In the genomic region with DNA sequence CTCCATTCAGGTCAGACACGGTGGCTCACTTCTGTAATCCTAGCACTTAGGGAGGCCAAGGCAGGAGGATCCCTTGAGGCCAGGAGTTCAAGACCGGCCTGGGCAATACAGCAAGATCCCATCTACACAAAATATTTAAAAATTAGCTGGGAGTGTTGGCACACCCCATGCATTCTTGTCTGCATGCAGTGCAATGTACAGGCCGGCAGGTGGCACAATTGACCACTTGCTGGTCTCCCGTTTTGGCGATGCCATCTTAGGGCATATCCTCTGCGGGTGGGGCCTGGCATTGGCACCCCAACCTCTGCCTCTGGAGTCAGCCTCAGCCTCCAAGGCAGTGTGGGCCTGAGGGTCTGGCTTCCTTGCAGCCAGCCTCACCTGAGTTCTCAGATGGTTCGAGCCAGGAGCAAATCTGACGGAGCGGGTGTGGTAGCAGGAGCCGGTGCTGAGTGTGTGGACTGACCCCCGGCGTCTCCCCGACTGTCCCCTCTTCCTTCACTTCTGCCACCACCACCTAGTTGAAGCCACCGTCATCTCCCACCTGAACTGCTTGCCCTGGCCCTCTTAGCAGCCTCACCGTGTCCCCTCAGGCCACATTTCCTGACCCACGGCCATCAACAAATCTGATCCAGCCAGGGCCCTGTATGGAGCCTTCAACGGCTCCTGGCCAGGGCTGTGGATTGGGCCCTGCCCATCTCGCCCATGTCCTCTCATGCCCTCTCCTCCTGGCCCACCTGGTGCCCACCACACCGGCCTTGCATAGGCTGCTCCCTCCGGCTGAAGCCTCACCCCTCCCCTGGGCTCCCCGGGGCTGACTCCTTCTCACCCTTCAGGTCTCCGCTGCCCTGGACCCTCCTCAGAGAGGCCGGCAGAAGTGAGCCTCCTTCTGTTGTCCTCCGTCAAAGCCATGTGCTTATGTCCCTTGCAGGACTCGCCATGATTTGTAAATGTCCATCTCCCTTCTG, we compare ENCODE assay signal across 8 cellular contexts. TPM values are rescaled to one million over a fixed set of nuclear protein-coding genes. Genes with fewer than 3 reads are reported as not detected.
A peak's percentile ranks its signal among the peaks of the same experiment; 100 is the strongest.
DNase-seq lines count a peak whose midpoint lies in the region; ATAC-seq and TF ChIP-seq lines count a peak whose summit lies in the region.

No MANE protein-coding gene starts in this region.

- peak; percentile 63 for DNase-seq in SIG-M5 treated with dmso at 0.1 percent for 504 hours (lab: John Stamatoyannopoulos, UW; ENCODE audit: unreplicated experiment)
- no peak for DNase-seq in SIG-M5 (lab: John Stamatoyannopoulos, UW)
- DNase-seq in NCI-H2196 treated with DMSO at 0.1 percent for 48 hours (lab: John Stamatoyannopoulos, UW; ENCODE audit: unreplicated experiment) = peak; percentile 42
- peak; percentile 89 for DNase-seq in activated CD4-positive, alpha-beta T cell treated with anti-CD3 and anti-CD28 coated beads, Interleukin-2, amount 10 ng/mL, durations not matched to agents 24 days and 14 days
- DNase-seq in coronary artery (ENCODE audit: low spot score) = no peak
- peak; percentile 36 for DNase-seq in mesenchymal stem cell
- peak; percentile 37 to 42 for DNase-seq in stimulated activated CD8-positive, alpha-beta memory T cell treated with anti-CD3 and anti-CD28 coated beads, Interleukin-2, amount 100 ng/mL, for 48 hours (ENCODE audit: low read depth in 2 of 2)

- no peak overlapping the region for H4K8ac ChIP-seq in mesenchymal stem cell (ENCODE audit: low read length)

- no peak overlapping the region for H2BK15ac ChIP-seq in mesenchymal stem cell (ENCODE audit: low read depth, poor library complexity, severe bottlenecking)

- H2BK5ac ChIP-seq in mesenchymal stem cell (ENCODE audit: low read depth, low read length, poor library complexity, severe bottlenecking) = no peak overlapping the region

- H3K4me1 ChIP-seq in mesenchymal stem cell (ENCODE audit: control insufficient read depth, insufficient read depth, low read depth, low read length) = peaks cover 2% of the 10 kb centered on the region

- no peak for ATAC-seq in GM21515 (IDR thresholded peaks at IDR 0.05; ENCODE audit: unreplicated experiment)

- H3K4me3 Mint-ChIP-seq in activated CD4-positive, alpha-beta T cell treated with anti-CD3 and anti-CD28 coated beads, Interleukin-2, amount 10 ng/mL, durations not matched to agents 24 days and 14 days = no peak overlapping the region

- H3K4ac ChIP-seq in mesenchymal stem cell (ENCODE audit: low read depth in 1 of 2, low read length in 2 of 2) = no peak overlapping the region

- H3K27ac Mint-ChIP-seq in activated CD4-positive, alpha-beta T cell treated with anti-CD3 and anti-CD28 coated beads, Interleukin-2, amount 10 ng/mL, durations not matched to agents 24 days and 14 days = no peak overlapping the region

- H3K9ac ChIP-seq in mesenchymal stem cell (ENCODE audit: low read length) = no peak overlapping the region

- H3K27ac ChIP-seq in coronary artery = no peak overlapping the region
- no peak overlapping the region for H3K27ac ChIP-seq in mesenchymal stem cell (ENCODE audit: low read length, poor library complexity, severe bottlenecking)

- H3K27me3 ChIP-seq in mesenchymal stem cell (ENCODE audit: control insufficient read depth in 1 of 2, insufficient read depth in 1 of 2, low read length in 2 of 2) = peaks cover 14 to 24% of the 10 kb centered on the region in 2 experiments

- H3K4me1 Mint-ChIP-seq in activated CD4-positive, alpha-beta T cell treated with anti-CD3 and anti-CD28 coated beads, Interleukin-2, amount 10 ng/mL, durations not matched to agents 24 days and 14 days = peaks cover 6% of the 10 kb centered on the region

- no peak overlapping the region for H3K18ac ChIP-seq in mesenchymal stem cell (ENCODE audit: low read depth in 1 of 2, low read length in 2 of 2)

- H2AFZ ChIP-seq in mesenchymal stem cell (ENCODE audit: low read depth, low read length) = no peak overlapping the region

- H3K9me3 Mint-ChIP-seq in activated CD4-positive, alpha-beta T cell treated with anti-CD3 and anti-CD28 coated beads, Interleukin-2, amount 10 ng/mL, durations not matched to agents 24 days and 14 days = no peaks in the 10 kb centered on the region

- no peak overlapping the region for H2BK120ac ChIP-seq in mesenchymal stem cell (ENCODE audit: low read depth, low read length)

- H3K36me3 ChIP-seq in mesenchymal stem cell (ENCODE audit: control insufficient read depth in 1 of 2, insufficient read depth in 2 of 2, low read depth in 1 of 2, low read length in 2 of 2) = no peaks in the 10 kb centered on the region

- no peak overlapping the region for H2AK5ac ChIP-seq in mesenchymal stem cell (ENCODE audit: low read length, severe bottlenecking)

- 67% methylated on average over 25 of the region's 25 CpGs for WGBS in mesenchymal stem cell

- H3K27me3 Mint-ChIP-seq in activated CD4-positive, alpha-beta T cell treated with anti-CD3 and anti-CD28 coated beads, Interleukin-2, amount 10 ng/mL, durations not matched to agents 24 days and 14 days = no peaks in the 10 kb centered on the region

- H3K23ac ChIP-seq in mesenchymal stem cell (ENCODE audit: low read length in 2 of 2) = no peak overlapping the region

- H3K36me3 Mint-ChIP-seq in activated CD4-positive, alpha-beta T cell treated with anti-CD3 and anti-CD28 coated beads, Interleukin-2, amount 10 ng/mL, durations not matched to agents 24 days and 14 days (ENCODE audit: low read depth) = no peaks in the 10 kb centered on the region

- no peaks in the 10 kb centered on the region for H3K9me3 ChIP-seq in mesenchymal stem cell (ENCODE audit: control insufficient read depth, low read length)

- no peak overlapping the region for H3K14ac ChIP-seq in mesenchymal stem cell (ENCODE audit: low read length in 2 of 2)

- H2BK12ac ChIP-seq in mesenchymal stem cell (ENCODE audit: low read length in 2 of 2) = no peak overlapping the region

- no peak overlapping the region for H3K4me3 ChIP-seq in coronary artery
- no peak overlapping the region for H3K4me3 ChIP-seq in mesenchymal stem cell (ENCODE audit: insufficient read depth in 1 of 2, low read depth in 1 of 2, low read length in 2 of 2)

- H3K4me2 ChIP-seq in mesenchymal stem cell (ENCODE audit: low read length, poor library complexity, severe bottlenecking) = no peak overlapping the region

- no peaks in the 10 kb centered on the region for H3K79me1 ChIP-seq in mesenchymal stem cell (replicated peaks; ENCODE audit: low read length, poor library complexity, severe bottlenecking)

- intact Hi-C loops in activated CD4-positive, alpha-beta T cell treated with anti-CD3 and anti-CD28 coated beads, Interleukin-2, amount 10 ng/mL, durations not matched to agents 24 days and 14 days (cut with micrococcal nuclease) = loop anchor here (1.0 to 2.0 kb wide), 4 partner anchors 45 to 390 kb away; no protein-coding TSS in a partner anchor

- peak; percentile 67 for TF ChIP-seq CTCF in coronary artery (IDR thresholded peaks at IDR 0.05)

- H4K91ac ChIP-seq in mesenchymal stem cell (ENCODE audit: low read length) = peak overlapping the region; percentile 22

RNA-seq across cellular contexts. Expression of a gene that starts 44.0 kb away (rescaled TPM):
- total RNA-seq in activated CD4-positive, alpha-beta T cell treated with anti-CD3 and anti-CD28 coated beads, Interleukin-2, amount 10 ng/mL, durations not matched to agents 24 days and 14 days = 0.33 and 0.54 TPM in 2 replicates
- not detected for polyA plus RNA-seq in mesenchymal stem cell (2013, experiment 1 of 2)
- 0.04 TPM for polyA plus RNA-seq in mesenchymal stem cell (2013, experiment 2 of 2)

Comparison
In these comparisons a context has a peak if more than half of its experiments do, and no peak if none do; other contexts are left out.
1. DNase-seq: peak in SIG-M5 treated with dmso at 0.1 percent for 504 hours (single experiment), NCI-H2196 treated with DMSO at 0.1 percent for 48 hours (single experiment), activated CD4-positive, alpha-beta T cell treated with anti-CD3 and anti-CD28 coated beads, Interleukin-2, amount 10 ng/mL, durations not matched to agents 24 days and 14 days (single experiment), mesenchymal stem cell (single experiment) and stimulated activated CD8-positive, alpha-beta memory T cell treated with anti-CD3 and anti-CD28 coated beads, Interleukin-2, amount 100 ng/mL, for 48 hours (2 of 2); none in SIG-M5 (single experiment) and coronary artery (single experiment).